In the genomic region with DNA sequence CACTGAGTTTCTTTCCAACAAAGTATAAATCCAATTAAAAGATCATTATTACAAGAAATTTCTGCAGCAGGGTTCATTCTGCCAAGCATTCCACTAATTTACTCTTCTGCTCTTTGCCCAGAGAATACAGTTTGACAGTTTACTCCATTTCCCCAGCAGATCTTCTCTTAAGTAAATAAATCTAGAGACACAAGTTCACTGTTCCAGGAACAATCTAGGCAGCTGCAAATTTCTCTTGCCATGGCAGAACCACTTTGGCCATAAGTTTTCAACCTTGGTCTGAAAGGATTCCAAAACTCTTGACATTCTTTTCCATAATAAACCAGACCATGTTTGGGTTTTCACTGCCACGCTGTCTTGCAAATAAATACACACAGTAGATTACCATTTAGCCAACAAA, we compare ENCODE assay signal across 22 cellular contexts. TPM values are rescaled to one million over a fixed set of nuclear protein-coding genes. Genes with fewer than 3 reads are reported as not detected.
DNase-seq lines count a peak whose midpoint lies in the region; ATAC-seq and TF ChIP-seq lines count a peak whose summit lies in the region.
"Had no signal": no experiment of that assay in that cellular context is flagged by ENCODE, and none has a peak within 500 bp of the region (broad histone marks: within the 10 kb centered on the region; RNA-seq: fewer than 3 reads in every experiment).

No MANE protein-coding gene starts in this region.

- H3K27ac ChIP-seq in sigmoid colon: peak overlapping the region; percentile 22 to 97 (median 81)
- H3K27ac ChIP-seq: breast epithelium, foreskin keratinocyte, lower lobe of right lung had no signal

- H3K4me1 ChIP-seq in sigmoid colon: peaks cover 0 to 98% (median 90%) of the 10 kb centered on the region in 4 donors
- H3K4me1 ChIP-seq: breast epithelium had no signal

- no peak overlapping the region for H3K4me3 ChIP-seq in sigmoid colon
- H3K4me3 ChIP-seq: breast epithelium, lower lobe of right lung had no signal

- no peak for TF ChIP-seq CTCF in sigmoid colon (IDR thresholded peaks at IDR 0.05)

- intact Hi-C loops in activated CD4-positive, alpha-beta T cell treated with anti-CD3 and anti-CD28 coated beads for 36 hours (cut with DNase I, micrococcal nuclease): no loop called here
- intact Hi-C loops in sigmoid colon (cut with DNase I): no loop called here

- no peak for TF ChIP-seq EP300 in sigmoid colon (IDR thresholded peaks at IDR 0.05)

- no peaks in the 10 kb centered on the region for H3K9me3 ChIP-seq in sigmoid colon
- H3K9me3 ChIP-seq: breast epithelium, lower lobe of right lung had no signal

- POLR2A ChIA-PET in activated CD4-positive, alpha-beta T cell treated with anti-CD3 and anti-CD28 coated beads for 36 hours (lab: Charles Lee): interaction anchor here (1.0 to 2.1 kb wide), 3 partner anchors 10 to 13 kb away, joined by 3 to 6 read pairs (median 3); partner anchors contain the start of gene RGS10
- POLR2A ChIA-PET in activated CD4-positive, alpha-beta memory T cell treated with anti-CD3 and anti-CD28 coated beads, Interleukin-2, amount 10 ng/mL, durations not matched to agents 7 days and 5 days (lab: Charles Lee): interaction anchor here (1.0 to 2.3 kb wide), 2 partner anchors 12 to 14 kb away, joined by 5 to 15 read pairs; partner anchors contain the start of gene RGS10

- peaks cover 79% of the 10 kb centered on the region for H3K4me1 Mint-ChIP-seq in activated CD4-positive, alpha-beta T cell treated with anti-CD3 and anti-CD28 coated beads for 36 hours
- peaks cover 74% of the 10 kb centered on the region for H3K4me1 Mint-ChIP-seq in activated naive CD8-positive, alpha-beta T cell (ENCODE audit: low read depth)
- H3K4me1 Mint-ChIP-seq in activated naive CD4-positive, alpha-beta T cell treated with anti-CD3 and anti-CD28 coated beads, Interleukin-2, amount 10 ng/mL, durations not matched to agents 7 days and 5 days: peaks cover 48% of the 10 kb centered on the region
- peaks cover 31% of the 10 kb centered on the region for H3K4me1 Mint-ChIP-seq in activated CD4-positive, alpha-beta memory T cell treated with anti-CD3 and anti-CD28 coated beads, Interleukin-2, amount 10 ng/mL, durations not matched to agents 7 days and 5 days

- peaks cover 43% of the 10 kb centered on the region for H3K36me3 Mint-ChIP-seq in activated CD4-positive, alpha-beta T cell treated with anti-CD3 and anti-CD28 coated beads for 36 hours (ENCODE audit: low read depth)
- peaks cover 7% of the 10 kb centered on the region for H3K36me3 Mint-ChIP-seq in activated naive CD8-positive, alpha-beta T cell
- H3K36me3 Mint-ChIP-seq in activated naive CD4-positive, alpha-beta T cell treated with anti-CD3 and anti-CD28 coated beads, Interleukin-2, amount 10 ng/mL, durations not matched to agents 7 days and 5 days: peaks cover 43% of the 10 kb centered on the region
- peaks cover 34% of the 10 kb centered on the region for H3K36me3 Mint-ChIP-seq in activated CD4-positive, alpha-beta memory T cell treated with anti-CD3 and anti-CD28 coated beads, Interleukin-2, amount 10 ng/mL, durations not matched to agents 7 days and 5 days (ENCODE audit: low read depth)

- no peak for TF ChIP-seq POLR2A in sigmoid colon (IDR thresholded peaks at IDR 0.05)

- CTCF ChIA-PET in activated CD4-positive, alpha-beta T cell treated with anti-CD3 and anti-CD28 coated beads for 36 hours (lab: Charles Lee): interaction anchor here (0.6 to 1.7 kb wide), 3 partner anchors 8 to 88 kb away, joined by 3 to 7 read pairs (median 4); no protein-coding TSS in a partner anchor
- CTCF ChIA-PET in activated naive CD4-positive, alpha-beta T cell treated with anti-CD3 and anti-CD28 coated beads, Interleukin-2, amount 10 ng/mL, durations not matched to agents 7 days and 5 days (lab: Charles Lee): interaction anchor here (0.6 to 1.7 kb wide), 4 partner anchors 8 to 321 kb away, joined by 3 to 4 read pairs (median 4); no protein-coding TSS in a partner anchor
- CTCF ChIA-PET in activated CD4-positive, alpha-beta memory T cell treated with anti-CD3 and anti-CD28 coated beads, Interleukin-2, amount 10 ng/mL, durations not matched to agents 7 days and 5 days (lab: Charles Lee): interaction anchor here (0.6 kb wide), 1 partner anchor 12 kb away, joined by 3 read pairs; no protein-coding TSS in a partner anchor

- ATAC-seq in activated CD4-positive, alpha-beta T cell treated with anti-CD3 and anti-CD28 coated beads for 36 hours: no peak
- ATAC-seq in activated CD4-positive, CD25-positive, alpha-beta regulatory T cell treated with anti-CD3 and anti-CD28 coated beads, Interleukin-2, amount 50 U/mL, for 24 hours: no peak
- ATAC-seq: foreskin keratinocyte, lower lobe of right lung had no signal

- H3K4me3 Mint-ChIP-seq in activated CD4-positive, alpha-beta T cell treated with anti-CD3 and anti-CD28 coated beads for 36 hours: no peak overlapping the region
- H3K4me3 Mint-ChIP-seq in activated naive CD8-positive, alpha-beta T cell: peak overlapping the region; percentile 67
- H3K4me3 Mint-ChIP-seq in activated naive CD4-positive, alpha-beta T cell treated with anti-CD3 and anti-CD28 coated beads, Interleukin-2, amount 10 ng/mL, durations not matched to agents 7 days and 5 days: no peak overlapping the region
- H3K4me3 Mint-ChIP-seq in activated CD4-positive, alpha-beta memory T cell treated with anti-CD3 and anti-CD28 coated beads, Interleukin-2, amount 10 ng/mL, durations not matched to agents 7 days and 5 days: no peak overlapping the region
- H3K4me3 Mint-ChIP-seq: activated naive CD4-positive, alpha-beta T cell treated with anti-CD3 and anti-CD28 coated beads for 36 hours had no signal

- peak overlapping the region; percentile 0 for H3K27ac Mint-ChIP-seq in activated CD4-positive, alpha-beta T cell treated with anti-CD3 and anti-CD28 coated beads for 36 hours
- peak overlapping the region; percentile 78 for H3K27ac Mint-ChIP-seq in activated naive CD8-positive, alpha-beta T cell
- H3K27ac Mint-ChIP-seq in activated naive CD4-positive, alpha-beta T cell treated with anti-CD3 and anti-CD28 coated beads, Interleukin-2, amount 10 ng/mL, durations not matched to agents 7 days and 5 days: no peak overlapping the region
- H3K27ac Mint-ChIP-seq in activated CD4-positive, alpha-beta memory T cell treated with anti-CD3 and anti-CD28 coated beads, Interleukin-2, amount 10 ng/mL, durations not matched to agents 7 days and 5 days: no peak overlapping the region
- H3K27ac Mint-ChIP-seq: activated naive CD4-positive, alpha-beta T cell treated with anti-CD3 and anti-CD28 coated beads for 36 hours had no signal

- no peaks in the 10 kb centered on the region for H3K36me3 ChIP-seq in sigmoid colon
- H3K36me3 ChIP-seq: breast epithelium, lower lobe of right lung had no signal

- H3K9me3 Mint-ChIP-seq in activated CD4-positive, alpha-beta T cell treated with anti-CD3 and anti-CD28 coated beads for 36 hours (ENCODE audit: low read depth): no peaks in the 10 kb centered on the region
- H3K9me3 Mint-ChIP-seq in activated naive CD8-positive, alpha-beta T cell (ENCODE audit: low read depth): no peaks in the 10 kb centered on the region
- no peaks in the 10 kb centered on the region for H3K9me3 Mint-ChIP-seq in activated naive CD4-positive, alpha-beta T cell treated with anti-CD3 and anti-CD28 coated beads, Interleukin-2, amount 10 ng/mL, durations not matched to agents 7 days and 5 days
- no peaks in the 10 kb centered on the region for H3K9me3 Mint-ChIP-seq in activated CD4-positive, alpha-beta memory T cell treated with anti-CD3 and anti-CD28 coated beads, Interleukin-2, amount 10 ng/mL, durations not matched to agents 7 days and 5 days
- H3K9me3 Mint-ChIP-seq: activated naive CD4-positive, alpha-beta T cell treated with anti-CD3 and anti-CD28 coated beads for 36 hours had no signal

- no peak for DNase-seq in activated CD4-positive, alpha-beta T cell treated with anti-CD3 and anti-CD28 coated beads for 36 hours
- no peak for DNase-seq in activated CD4-positive, alpha-beta T cell treated with anti-CD3 and anti-CD28 coated beads, Interleukin-2, amount 50 U/mL, for 4 hours
- DNase-seq in fibroblast of peridontal ligament (ENCODE audit: extremely low read depth) (peak; percentile 97), sigmoid colon (peak; percentile 26)
- DNase-seq in activated naive CD4-positive, alpha-beta T cell treated with anti-CD3 and anti-CD28 coated beads, Interleukin-2, amount 10 ng/mL, durations not matched to agents 7 days and 5 days: no peak
- DNase-seq in activated CD4-positive, alpha-beta memory T cell treated with anti-CD3 and anti-CD28 coated beads, Interleukin-2, amount 10 ng/mL, durations not matched to agents 7 days and 5 days: no peak
- DNase-seq: 8988T; activated CD4-positive, alpha-beta T cell treated with anti-CD3 and anti-CD28 coated beads for 48 hours; activated naive CD4-positive, alpha-beta T cell treated with anti-CD3 and anti-CD28 coated beads for 36 hours; cortex of kidney; foreskin keratinocyte; hypothalamus; KG1; lower lobe of right lung; NCI-H1694; NCI-H774; occipital lobe; Right ventricle myocardium superior; stimulated activated CD4-positive, alpha-beta T cell treated with anti-CD3 and anti-CD28 coated beads, Interleukin-12 subunit alpha, Interleukin-12 subunit beta, amount 100 ng/mL, for 4 hours had no signal

- no peaks in the 10 kb centered on the region for H3K27me3 ChIP-seq in sigmoid colon
- H3K27me3 ChIP-seq: breast epithelium, foreskin keratinocyte had no signal

- no peaks in the 10 kb centered on the region for H3K27me3 Mint-ChIP-seq in activated CD4-positive, alpha-beta T cell treated with anti-CD3 and anti-CD28 coated beads for 36 hours
- H3K27me3 Mint-ChIP-seq in activated naive CD8-positive, alpha-beta T cell: no peaks in the 10 kb centered on the region
- no peaks in the 10 kb centered on the region for H3K27me3 Mint-ChIP-seq in activated naive CD4-positive, alpha-beta T cell treated with anti-CD3 and anti-CD28 coated beads, Interleukin-2, amount 10 ng/mL, durations not matched to agents 7 days and 5 days
- H3K27me3 Mint-ChIP-seq in activated CD4-positive, alpha-beta memory T cell treated with anti-CD3 and anti-CD28 coated beads, Interleukin-2, amount 10 ng/mL, durations not matched to agents 7 days and 5 days: no peaks in the 10 kb centered on the region

- WGBS in sigmoid colon, 2 donors: 11 to 56% methylated on average over 1 of the region's 1 CpG

RNA-seq across cellular contexts. Expression of gene RGS10, which starts 11.5 kb away (rescaled TPM):
- 100 to 1,000 TPM; 186 to 191 TPM for total RNA-seq in activated CD4-positive, alpha-beta T cell treated with anti-CD3 and anti-CD28 coated beads for 36 hours
- 100 to 1,000 TPM; 125 to 192 (median 167) TPM for total RNA-seq in sigmoid colon
- 100 to 1,000 TPM in 1 of 3 donors, 10 to 100 TPM in 2; 54.1 to 106 (median 64.3) TPM for polyA plus RNA-seq in sigmoid colon
- 100 to 1,000 TPM; 137 to 140 TPM for total RNA-seq in activated CD4-positive, alpha-beta memory T cell treated with anti-CD3 and anti-CD28 coated beads, Interleukin-2, amount 10 ng/mL, durations not matched to agents 7 days and 5 days

Comparison
In these comparisons a context has a peak if more than half of its experiments do, and no peak if none do; other contexts are left out.
1. DNase-seq: peak in fibroblast of peridontal ligament (single experiment) and sigmoid colon (single experiment); none in activated CD4-positive, alpha-beta T cell treated with anti-CD3 and anti-CD28 coated beads for 36 hours (single experiment), activated CD4-positive, alpha-beta T cell treated with anti-CD3 and anti-CD28 coated beads, Interleukin-2, amount 50 U/mL, for 4 hours (0 of 2), activated naive CD4-positive, alpha-beta T cell treated with anti-CD3 and anti-CD28 coated beads, Interleukin-2, amount 10 ng/mL, durations not matched to agents 7 days and 5 days (single experiment) and activated CD4-positive, alpha-beta memory T cell treated with anti-CD3 and anti-CD28 coated beads, Interleukin-2, amount 10 ng/mL, durations not matched to agents 7 days and 5 days (single experiment).
2. H3K27ac Mint-ChIP-seq: peak in activated CD4-positive, alpha-beta T cell treated with anti-CD3 and anti-CD28 coated beads for 36 hours (single experiment) and activated naive CD8-positive, alpha-beta T cell (single experiment); none in activated naive CD4-positive, alpha-beta T cell treated with anti-CD3 and anti-CD28 coated beads, Interleukin-2, amount 10 ng/mL, durations not matched to agents 7 days and 5 days (single experiment) and activated CD4-positive, alpha-beta memory T cell treated with anti-CD3 and anti-CD28 coated beads, Interleukin-2, amount 10 ng/mL, durations not matched to agents 7 days and 5 days (single experiment).